ENCODE assay signal across 21 cellular contexts in the genomic region with DNA sequence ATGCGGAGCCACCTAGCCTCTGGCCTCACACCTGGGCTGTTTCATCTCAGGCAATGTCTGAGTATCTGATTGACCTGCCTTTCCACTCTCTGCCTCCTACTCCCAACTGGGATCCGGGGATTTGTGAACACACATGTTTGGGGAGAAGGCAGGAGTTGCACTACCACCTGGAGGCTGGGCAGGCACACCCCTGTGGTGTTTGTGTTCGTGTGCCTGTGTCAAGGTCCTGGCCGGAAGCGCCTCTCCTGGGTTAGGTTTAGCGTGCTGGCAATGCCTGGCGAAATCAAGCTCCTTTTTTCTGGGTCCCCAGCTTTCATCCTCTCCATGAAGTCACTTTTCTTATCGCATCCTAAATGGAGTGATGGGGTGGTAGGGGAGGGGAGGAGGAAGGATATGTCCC.
"Had no signal": no experiment of that assay in that cellular context is flagged by ENCODE, and none has a peak within 500 bp of the region (broad histone marks: within the 10 kb centered on the region; RNA-seq: fewer than 3 reads in every experiment).

No MANE protein-coding gene starts in this region.

- H3K4me1 ChIP-seq: heart left ventricle, parathyroid adenoma, prostate gland had no signal

- H3K27ac ChIP-seq: coronary artery, heart left ventricle, parathyroid adenoma, prostate gland, thoracic aorta had no signal

- H3K27me3 ChIP-seq: heart left ventricle had no signal

- H3K9me3 Mint-ChIP-seq: endodermal cell, nephron had no signal

- H3K4me3 Mint-ChIP-seq: endodermal cell; naive B cell; nephron; stimulated activated naive B cell treated with anti-CD40 and anti-IgM and Interleukin-4, amounts not matched to agents 10 μg/mL and 1 μg/mL and 100 μg/mL, for 72 hours; stimulated activated naive CD8-positive, alpha-beta T cell treated with anti-CD3 and anti-CD28 coated beads, Interleukin-15, amount 100 ng/mL, for 72 hours had no signal

- H3K27ac Mint-ChIP-seq: endodermal cell; naive B cell; nephron; stimulated activated naive B cell treated with anti-CD40 and anti-IgM and Interleukin-4, amounts not matched to agents 10 μg/mL and 1 μg/mL and 100 μg/mL, for 72 hours had no signal

- H3K9me3 ChIP-seq: heart left ventricle, prostate gland, thoracic aorta had no signal

- H3K27me3 Mint-ChIP-seq: stimulated activated naive B cell treated with anti-CD40 and anti-IgM and Interleukin-4, amounts not matched to agents 10 μg/mL and 1 μg/mL and 100 μg/mL, for 72 hours had no signal

- H3K36me3 Mint-ChIP-seq: naive B cell; stimulated activated naive B cell treated with anti-CD40 and anti-IgM and Interleukin-4, amounts not matched to agents 10 μg/mL and 1 μg/mL and 100 μg/mL, for 72 hours had no signal

- ATAC-seq: heart left ventricle; left lobe of liver; sciatic nerve; stimulated activated naive B cell treated with anti-CD40 and anti-IgM and Interleukin-4, amounts not matched to agents 10 μg/mL and 1 μg/mL and 100 μg/mL, for 72 hours; stimulated activated naive CD8-positive, alpha-beta T cell treated with anti-CD3 and anti-CD28 coated beads, Interleukin-15, amount 100 ng/mL, for 72 hours had no signal

- DNase-seq: effector CD4-positive, alpha-beta T cell; endodermal cell; erythroblast; foreskin melanocyte; heart left ventricle; hippocampal formation; mammary epithelial cell; naive B cell; stimulated activated CD4-positive, alpha-beta T cell treated with anti-CD3 and anti-CD28 coated beads, Interleukin-2, amount 100 ng/mL, for 24 hours; stimulated activated CD4-positive, alpha-beta T cell treated with anti-CD3 and anti-CD28 coated beads, Interleukin-4, amount 100 ng/mL, for 4 hours; stimulated activated naive B cell treated with anti-CD40 and anti-IgM and Interleukin-4, amounts not matched to agents 10 μg/mL and 1 μg/mL and 100 μg/mL, for 72 hours; stimulated activated naive CD8-positive, alpha-beta T cell treated with anti-CD3 and anti-CD28 coated beads, Interleukin-15, amount 100 ng/mL, for 72 hours; substantia nigra; trophoblast cell had no signal

- H3K36me3 ChIP-seq: heart left ventricle, prostate gland, thoracic aorta had no signal

- H3K4me3 ChIP-seq: coronary artery, heart left ventricle, prostate gland, thoracic aorta had no signal

- H3K4me1 Mint-ChIP-seq: naive B cell; nephron; stimulated activated naive B cell treated with anti-CD40 and anti-IgM and Interleukin-4, amounts not matched to agents 10 μg/mL and 1 μg/mL and 100 μg/mL, for 72 hours; stimulated activated naive CD8-positive, alpha-beta T cell treated with anti-CD3 and anti-CD28 coated beads, Interleukin-15, amount 100 ng/mL, for 72 hours had no signal
